Comparison of ENCODE assay signal across 17 cellular contexts in genomic region chr15:29451201-29451781, GRCh38.
DNase-seq lines count a peak whose midpoint lies in the region; ATAC-seq, FAIRE-seq and TF ChIP-seq lines count a peak whose summit lies in the region.
"Had no signal": no experiment of that assay in that cellular context is flagged by ENCODE, and none has a peak within 500 bp of the region (broad histone marks: within the 10 kb centered on the region; RNA-seq: fewer than 3 reads in every experiment).

No MANE protein-coding gene starts in this region.

- H3K27me3 Mint-ChIP-seq in glutamatergic neuron (ENCODE audit: unreplicated experiment), result peaks cover 7% of the 10 kb centered on the region

- H3K27ac ChIP-seq in PC-3 (ENCODE audit: low read length) (no peak overlapping the region), small intestine (ENCODE audit: low read depth in 1 of 2, low read length in 1 of 2) (no peak overlapping the region)
- H3K27ac ChIP-seq: heart right ventricle, SJSA1, spleen had no signal

- peak; percentile 54; the same call in 1 of the 2 replicates for ATAC-seq in PC-3

- peaks cover 7% of the 10 kb centered on the region for H3K9me3 Mint-ChIP-seq in glutamatergic neuron (ENCODE audit: unreplicated experiment)
- H3K9me3 Mint-ChIP-seq: activated naive CD4-positive, alpha-beta T cell treated with anti-CD3 and anti-CD28 coated beads, Interleukin-2, amount 10 ng/mL, durations not matched to agents 7 days and 5 days had no signal

- peak overlapping the region; percentile 77 for H3K4me3 Mint-ChIP-seq in glutamatergic neuron (ENCODE audit: unreplicated experiment)
- H3K4me3 Mint-ChIP-seq: activated naive CD4-positive, alpha-beta T cell treated with anti-CD3 and anti-CD28 coated beads, Interleukin-2, amount 10 ng/mL, durations not matched to agents 7 days and 5 days had no signal

- no peaks in the 10 kb centered on the region for H4K20me1 ChIP-seq in PC-3 (ENCODE audit: low read length)

- H3K9me3 ChIP-seq in PC-3 (ENCODE audit: low read length) (no peaks in the 10 kb centered on the region), small intestine (ENCODE audit: control insufficient read depth, low read depth) (no peaks in the 10 kb centered on the region)
- H3K9me3 ChIP-seq: SJSA1, spleen had no signal

- DNase-seq in DMS53 (lab: John Stamatoyannopoulos, UW) (peak; percentile 13), DMS53 treated with DMSO at 0.1 percent for 48 hours (lab: John Stamatoyannopoulos, UW; ENCODE audit: unreplicated experiment) (no peak), PC-3 (peak; percentile 23), glutamatergic neuron (peak; percentile 70), retina (peak; percentile 57), small intestine (no peak), kidney glomerular epithelial cell (lab: John Stamatoyannopoulos, UW) (no peak)
- DNase-seq in activated CD4-positive, CD25-positive, alpha-beta regulatory T cell (lab: John Stamatoyannopoulos, UW), result no peak
- DNase-seq: activated CD4-positive, alpha-beta T cell treated with anti-CD3 and anti-CD28 coated beads, Interleukin-2, amount 50 U/mL, for 48 hours; activated naive CD4-positive, alpha-beta T cell treated with anti-CD3 and anti-CD28 coated beads, Interleukin-2, amount 10 ng/mL, durations not matched to agents 7 days and 5 days; GDM1; heart right ventricle; NCI-H187 treated with DMSO at 0.1 percent for 48 hours; spleen; stimulated activated CD8-positive, alpha-beta memory T cell treated with anti-CD3 and anti-CD28 coated beads, Interleukin-4, amount 100 ng/mL, for 48 hours had no signal

- no peak overlapping the region for H3K4me2 ChIP-seq in PC-3 (ENCODE audit: low read length)

- no peaks in the 10 kb centered on the region for H3K79me2 ChIP-seq in PC-3 (ENCODE audit: low read length)

- CTCF ChIA-PET in PC-3 (lab: Charles Lee), result no interaction called here

- 61 to 77% (median 68%) methylated on average over 17 to 18 of the region's 18 CpGs for WGBS in small intestine, 3 donors

- peak overlapping the region; percentile 91 for H3K27ac Mint-ChIP-seq in glutamatergic neuron (ENCODE audit: unreplicated experiment)
- H3K27ac Mint-ChIP-seq: activated naive CD4-positive, alpha-beta T cell treated with anti-CD3 and anti-CD28 coated beads, Interleukin-2, amount 10 ng/mL, durations not matched to agents 7 days and 5 days had no signal

- BruUV-seq in PC-3 (replicated peaks; lab: Mats Ljungman, UMichigan), result no TSS peak

- FAIRE-seq in small intestine (lab: Jason Lieb, UNC), result no peak
- FAIRE-seq: A204.1 had no signal

- no peak overlapping the region for H2AFZ ChIP-seq in PC-3 (ENCODE audit: low read length)

- peak; percentile 60 for TF ChIP-seq CTCF in PC-3 (conservative IDR thresholded peaks at IDR 0.05; ENCODE audit: low read depth, low read length)
- no peak for TF ChIP-seq CTCF in glutamatergic neuron (IDR thresholded peaks at IDR 0.05; ENCODE audit: partially characterized antibody, unreplicated experiment)

- H3K36me3 Mint-ChIP-seq in glutamatergic neuron (ENCODE audit: unreplicated experiment), result no peaks in the 10 kb centered on the region
- H3K36me3 Mint-ChIP-seq: activated naive CD4-positive, alpha-beta T cell treated with anti-CD3 and anti-CD28 coated beads, Interleukin-2, amount 10 ng/mL, durations not matched to agents 7 days and 5 days had no signal

- peaks cover 14% of the 10 kb centered on the region for H3K4me1 ChIP-seq in PC-3 (ENCODE audit: insufficient read depth, low read length)
- no peaks in the 10 kb centered on the region for H3K4me1 ChIP-seq in small intestine (ENCODE audit: control insufficient read depth in 2 of 2, insufficient read depth in 1 of 2, low read depth in 1 of 2, low read length in 1 of 2)
- H3K4me1 ChIP-seq: SJSA1 had no signal

- no peaks in the 10 kb centered on the region for H3K27me3 ChIP-seq in PC-3 (ENCODE audit: low read length)
- no peaks in the 10 kb centered on the region for H3K27me3 ChIP-seq in small intestine (ENCODE audit: control insufficient read depth in 2 of 2, insufficient read depth in 2 of 2, low read length in 2 of 2)
- H3K27me3 ChIP-seq: SJSA1, spleen had no signal

- H3K9me2 ChIP-seq in PC-3 (replicated peaks; ENCODE audit: low read length), result no peaks in the 10 kb centered on the region

- H3F3A ChIP-seq in PC-3 (ENCODE audit: low read length, unreplicated experiment), result no peaks in the 10 kb centered on the region

- H3K36me3 ChIP-seq in PC-3 (ENCODE audit: low read depth, low read length), result no peaks in the 10 kb centered on the region
- no peaks in the 10 kb centered on the region for H3K36me3 ChIP-seq in small intestine (ENCODE audit: control insufficient read depth in 2 of 2, insufficient read depth in 2 of 2, low read length in 2 of 2)
- H3K36me3 ChIP-seq: heart right ventricle, SJSA1, spleen had no signal

- intact Hi-C loops in PC-3 (cut with micrococcal nuclease), result loop anchor here (10.0 kb wide), 1 partner anchor 114 kb away; no protein-coding TSS in a partner anchor

- H3K4me3 ChIP-seq in PC-3 (ENCODE audit: low read length) (no peak overlapping the region), small intestine (ENCODE audit: low read depth in 1 of 2, low read length in 2 of 2) (no peak overlapping the region)
- H3K4me3 ChIP-seq: heart right ventricle, SJSA1, spleen had no signal

- H3K9ac ChIP-seq in PC-3 (ENCODE audit: low read length), result no peak overlapping the region

- peaks cover 51% of the 10 kb centered on the region for H3K4me1 Mint-ChIP-seq in glutamatergic neuron (ENCODE audit: low read depth, unreplicated experiment)

- POLR2A ChIA-PET in PC-3 (lab: Charles Lee; ENCODE audit: unreplicated experiment), result no interaction called here

Comparison
In these comparisons a context has a peak if more than half of its experiments do, and no peak if none do; other contexts are left out.
1. DNase-seq: peak in DMS53 (single experiment), PC-3 (single experiment), glutamatergic neuron (single experiment) and retina (single experiment); none in DMS53 treated with DMSO at 0.1 percent for 48 hours (single experiment), activated CD4-positive, CD25-positive, alpha-beta regulatory T cell (0 of 4), small intestine (single experiment) and kidney glomerular epithelial cell (single experiment).